In genomic region chr12:100016304-100016703, GRCh38 we compare ENCODE assay signal across 3 cellular contexts. TPM values are rescaled to one million over a fixed set of nuclear protein-coding genes. Genes with fewer than 3 reads are reported as not detected.
"Had no signal": no experiment of that assay in that cellular context is flagged by ENCODE, and none has a peak within 500 bp of the region (broad histone marks: within the 10 kb centered on the region; RNA-seq: fewer than 3 reads in every experiment).

No MANE protein-coding gene starts in this region.

RNA-seq across cellular contexts. Expression of gene ANKS1B, which starts 31.6 kb away (rescaled TPM):
- total RNA-seq: activated naive CD4-positive, alpha-beta T cell treated with anti-CD3 and anti-CD28 coated beads for 36 hours; activated naive CD8-positive, alpha-beta T cell treated with anti-CD3 and anti-CD28 coated beads for 36 hours; activated naive CD8-positive, alpha-beta T cell treated with anti-CD3 and anti-CD28 coated beads, Interleukin-2, amount 10 ng/mL, durations not matched to agents 7 days and 5 days had no signal
